Comparison of ENCODE assay signal across 18 cellular contexts in genomic region chrX:132004728-132005127, GRCh38. TPM values are rescaled to one million over a fixed set of nuclear protein-coding genes. Genes with fewer than 3 reads are reported as not detected.
DNase-seq lines count a peak whose midpoint lies in the region; TF ChIP-seq lines count a peak whose summit lies in the region.
"Had no signal": no experiment of that assay in that cellular context is flagged by ENCODE, and none has a peak within 500 bp of the region (broad histone marks: within the 10 kb centered on the region; RNA-seq: fewer than 3 reads in every experiment).

No MANE protein-coding gene starts in this region.

- H3K18ac ChIP-seq in H9 (ENCODE audit: insufficient read length, low read depth, low read length) = no peak overlapping the region

- H3T11ph ChIP-seq in H9 (ENCODE audit: low read length) = no peak overlapping the region

- H3K27ac Mint-ChIP-seq in H9 = no peak overlapping the region

- no peak overlapping the region for H2BK120ac ChIP-seq in H9 (ENCODE audit: low read depth, low read length, poor library complexity, severe bottlenecking)

- no peaks in the 10 kb centered on the region for H3K27me3 ChIP-seq in H9 (ENCODE audit: insufficient read depth, low read length)
- H3K27me3 ChIP-seq: cardiac muscle cell had no signal

- H3K23ac ChIP-seq in H9 (ENCODE audit: insufficient read length, low read depth, low read length) = no peak overlapping the region

- no peak overlapping the region for H2BK15ac ChIP-seq in H9 (ENCODE audit: low read depth, low read length)

- H3K4me1 Mint-ChIP-seq in H9 = peaks cover 6 to 9% of the 10 kb centered on the region in 2 experiments
- H3K4me1 Mint-ChIP-seq: neural crest cell had no signal

- no peak overlapping the region for H3K4me3 Mint-ChIP-seq in H9
- H3K4me3 Mint-ChIP-seq: activated naive CD4-positive, alpha-beta T cell treated with anti-CD3 and anti-CD28 coated beads, Interleukin-2, amount 50 U/mL, for 24 hours; neural crest cell had no signal

- H4K5ac ChIP-seq in H9 (ENCODE audit: insufficient read length, low read depth, low read length) = no peak overlapping the region

- H4K8ac ChIP-seq in H9 (replicated peaks; ENCODE audit: insufficient read length, low read depth, low read length) = no peak overlapping the region

- peaks cover 7% of the 10 kb centered on the region for H3K27me3 Mint-ChIP-seq in H9 (ENCODE audit: low read depth)
- H3K27me3 Mint-ChIP-seq: activated naive CD4-positive, alpha-beta T cell treated with anti-CD3 and anti-CD28 coated beads, Interleukin-2, amount 50 U/mL, for 24 hours had no signal

- H2AFZ ChIP-seq in H9 (ENCODE audit: low read length) = no peak overlapping the region

- no peaks in the 10 kb centered on the region for H3K9me3 ChIP-seq in H9 (ENCODE audit: control insufficient read depth, low read depth, low read length)

- H4K20me1 ChIP-seq in H9 (ENCODE audit: control insufficient read depth, insufficient read depth, insufficient read length) = no peaks in the 10 kb centered on the region

- H2BK12ac ChIP-seq in H9 (ENCODE audit: insufficient read length, low read depth, low read length) = no peak overlapping the region

- no peak overlapping the region for H2BK5ac ChIP-seq in H9 (ENCODE audit: insufficient read length, low read length)

- no peak overlapping the region for H3K4me3 ChIP-seq in coronary artery
- H3K4me3 ChIP-seq: cardiac muscle cell had no signal

- no peaks in the 10 kb centered on the region for H3K79me2 ChIP-seq in H9 (ENCODE audit: insufficient read depth, low read length)

- no peak overlapping the region for H2BK20ac ChIP-seq in H9 (ENCODE audit: low read depth, low read length, poor library complexity, severe bottlenecking)

- no peaks in the 10 kb centered on the region for H3K79me1 ChIP-seq in H9 (ENCODE audit: insufficient read depth, low read depth, low read length, poor library complexity, severe bottlenecking)

- WGBS in H9 (ENCODE audit: extremely low coverage, insufficient read length, low lambda C conversion rate) = no CpG with 5 or more reads among the region's 4 CpGs

- H3K56ac ChIP-seq in H9 (ENCODE audit: insufficient read length, low read depth, low read length) = no peak overlapping the region

- no peak overlapping the region for H3K14ac ChIP-seq in H9 (ENCODE audit: insufficient read depth, low read length)

- H4K91ac ChIP-seq in H9 (ENCODE audit: insufficient read length, low read depth, low read length) = no peak overlapping the region

- no peak overlapping the region for H3K4me2 ChIP-seq in H9 (ENCODE audit: insufficient read depth, insufficient read length, low read length)

- no peak overlapping the region for H2AK5ac ChIP-seq in H9 (ENCODE audit: insufficient read length, low read length)

- TF ChIP-seq CTCF in H9 (conservative IDR thresholded peaks at IDR 0.05) (peak; percentile 18; the same call in 2 of the 3 replicates), coronary artery (IDR thresholded peaks at IDR 0.05) (no peak)

- H3K4ac ChIP-seq in H9 (ENCODE audit: low read depth, low read length) = no peak overlapping the region

- H3K9ac ChIP-seq in H9 (ENCODE audit: extremely low read depth, insufficient read length, low read length) = no peak overlapping the region

- H3K23me2 ChIP-seq in H9 (ENCODE audit: insufficient read length, low read depth, low read length, poor library complexity, severe bottlenecking) = no peaks in the 10 kb centered on the region

- H3K27ac ChIP-seq in H9 (ENCODE audit: insufficient read length, low read depth, low read length) (no peak overlapping the region), coronary artery (no peak overlapping the region)
- H3K27ac ChIP-seq: cardiac muscle cell had no signal

- H3K9me3 Mint-ChIP-seq in H9 = no peaks in the 10 kb centered on the region
- H3K9me3 Mint-ChIP-seq: activated naive CD4-positive, alpha-beta T cell treated with anti-CD3 and anti-CD28 coated beads, Interleukin-2, amount 50 U/mL, for 24 hours; neural crest cell had no signal

- DNase-seq in H9 = no peak
- peak; percentile 9 for DNase-seq in NCI-H2171 (lab: John Stamatoyannopoulos, UW)
- DNase-seq in amniotic epithelial cell (ENCODE audit: low read depth) = peak; percentile 89
- peak; percentile 54 for DNase-seq in islet precursor cell
- DNase-seq in coronary artery (ENCODE audit: low spot score) = no peak
- DNase-seq in effector CD4-positive, alpha-beta T cell = no peak
- no peak for DNase-seq in KG1 (lab: John Stamatoyannopoulos, UW)
- DNase-seq: activated CD4-positive, alpha-beta T cell treated with anti-CD3 and anti-CD28 coated beads for 4 hours; Calu3; effector CD8-positive, alpha-beta T cell; GDM1; mesendoderm; NCI-H1694; NCI-H524 treated with DMSO at 0.1 percent for 48 hours; retina had no signal

- no peaks in the 10 kb centered on the region for H3K36me3 Mint-ChIP-seq in H9 (ENCODE audit: insufficient read depth in 1 of 3, low read depth in 3 of 3)
- H3K36me3 Mint-ChIP-seq: activated naive CD4-positive, alpha-beta T cell treated with anti-CD3 and anti-CD28 coated beads, Interleukin-2, amount 50 U/mL, for 24 hours had no signal

- H3K4me1 ChIP-seq in H9 (ENCODE audit: insufficient read depth, low read length) = no peaks in the 10 kb centered on the region

RNA-seq across cellular contexts. Expression of gene STK26, which starts 18.4 kb away (rescaled TPM):
- 95.8 and 99.2 TPM in 2 replicates for total RNA-seq in H9 (2021)

Comparison
In these comparisons a context has a peak if more than half of its experiments do, and no peak if none do; other contexts are left out.
1. DNase-seq: peak in NCI-H2171 (single experiment), amniotic epithelial cell (single experiment) and islet precursor cell (single experiment); none in H9 (single experiment), coronary artery (single experiment), effector CD4-positive, alpha-beta T cell (single experiment) and KG1 (single experiment).